18 cellular contexts compared by ENCODE assay signal in genomic region chr12:12508612-12509011, GRCh38. TPM values are rescaled to one million over a fixed set of nuclear protein-coding genes. Genes with fewer than 3 reads are reported as not detected.
A peak's percentile ranks its signal among the peaks of the same experiment; 100 is the strongest.
DNase-seq lines count a peak whose midpoint lies in the region; ATAC-seq, FAIRE-seq and TF ChIP-seq lines count a peak whose summit lies in the region.
"Had no signal": no experiment of that assay in that cellular context is flagged by ENCODE, and none has a peak within 500 bp of the region (broad histone marks: within the 10 kb centered on the region; RNA-seq: fewer than 3 reads in every experiment).

No MANE protein-coding gene starts in this region.

- H3K9me3 ChIP-seq in adipocyte (ENCODE audit: control insufficient read depth, low read length) (no peaks in the 10 kb centered on the region), pancreas (no peaks in the 10 kb centered on the region)
- H3K9me3 ChIP-seq: BLaER1, heart left ventricle had no signal

- DNase-seq in AG10803 (ENCODE audit: low read depth) (peak; percentile 63), GM03348 (ENCODE audit: low spot score) (peak; percentile 18), adipocyte (ENCODE audit: low read depth) (peak; percentile 79), foreskin keratinocyte (peak in 1 of 2 donors; percentile 53), pancreas (no peak)
- DNase-seq in stimulated activated CD4-positive, alpha-beta T cell treated with anti-CD3 and anti-CD28 coated beads, Interleukin-1b, Interleukin-23, amount 100 ng/mL, for 48 hours: no peak
- DNase-seq: central memory CD4-positive, alpha-beta T cell; endodermal cell; H9; heart left ventricle; NCI-H1436 treated with DMSO at 0.1 percent for 48 hours; NCI-H446 treated with DMSO at 0.1 percent for 48 hours; OCI-M1; small intestine had no signal

- intact Hi-C loops in pancreas (cut with DNase I): no loop called here

- H3K9ac ChIP-seq in adipocyte (ENCODE audit: low read length): no peak overlapping the region
- H3K9ac ChIP-seq: BLaER1 had no signal

- ATAC-seq in foreskin keratinocyte (no peak), GM18519 (IDR thresholded peaks at IDR 0.05; ENCODE audit: low FRiP score, unreplicated experiment) (no peak), pancreas (no peak), GM21360 (IDR thresholded peaks at IDR 0.05; ENCODE audit: unreplicated experiment) (no peak)
- ATAC-seq: heart left ventricle had no signal

- H3K27me3 ChIP-seq in adipocyte (replicated peaks; ENCODE audit: control insufficient read depth, insufficient read depth, low read length) (no peaks in the 10 kb centered on the region), foreskin keratinocyte (no peaks in the 10 kb centered on the region), pancreas (no peaks in the 10 kb centered on the region)
- H3K27me3 ChIP-seq: BLaER1, heart left ventricle had no signal

- no peak overlapping the region for H3K4me3 ChIP-seq in AG10803 (ENCODE audit: low read length)
- no peak overlapping the region for H3K4me3 ChIP-seq in adipocyte (ENCODE audit: low read length)
- H3K4me3 ChIP-seq in pancreas: no peak overlapping the region
- H3K4me3 ChIP-seq: BLaER1, heart left ventricle had no signal

- no peaks in the 10 kb centered on the region for H3K36me3 ChIP-seq in adipocyte (ENCODE audit: control insufficient read depth, insufficient read depth, low read length, severe bottlenecking)
- no peaks in the 10 kb centered on the region for H3K36me3 ChIP-seq in pancreas
- H3K36me3 ChIP-seq: BLaER1 had no signal

- no peak for TF ChIP-seq CTCF in AG10803 (conservative IDR thresholded peaks at IDR 0.05; ENCODE audit: low read length)
- no peak for TF ChIP-seq CTCF in foreskin keratinocyte (conservative IDR thresholded peaks at IDR 0.05)
- TF ChIP-seq CTCF in pancreas (IDR thresholded peaks at IDR 0.05): no peak

- 91 to 95% methylated on average over 2 of the region's 2 CpGs for WGBS in pancreas, 2 donors

- H3K27ac ChIP-seq in foreskin keratinocyte (peak overlapping the region; percentile 89), pancreas (no peak overlapping the region)
- H3K27ac ChIP-seq: BLaER1 had no signal

- peaks cover 37% of the 10 kb centered on the region for H3K4me1 ChIP-seq in adipocyte (ENCODE audit: control insufficient read depth, insufficient read depth, low read length)
- H3K4me1 ChIP-seq in foreskin keratinocyte: peaks cover 32% of the 10 kb centered on the region
- peaks cover 0 to 22% (median 11%) of the 10 kb centered on the region in 3 donors for H3K4me1 ChIP-seq in pancreas

- no peak for FAIRE-seq in pancreas (lab: Jason Lieb, UNC)
- FAIRE-seq: small intestine, urothelium cell line had no signal

RNA-seq across cellular contexts. Expression of gene DUSP16, which starts 54.1 kb away (rescaled TPM):
- 12.4 and 15.0 TPM in 2 replicates for total RNA-seq in foreskin keratinocyte
- 3.9 and 4.0 TPM in 2 replicates for polyA plus RNA-seq in foreskin keratinocyte
- 10 to 100 TPM; 18.1 to 38.7 (median 27.8) TPM for total RNA-seq in pancreas
- 10 to 100 TPM in 1 of 2 donors, 1 to 10 TPM in 1; 5.8 to 10.1 TPM for polyA plus RNA-seq in pancreas

Comparison
In these comparisons a context has a peak if more than half of its experiments do, and no peak if none do; other contexts are left out.
1. DNase-seq: peak in AG10803 (single experiment), GM03348 (single experiment) and adipocyte (single experiment); none in stimulated activated CD4-positive, alpha-beta T cell treated with anti-CD3 and anti-CD28 coated beads, Interleukin-1b, Interleukin-23, amount 100 ng/mL, for 48 hours (single experiment) and pancreas (0 of 6).